Comparison of ENCODE assay signal across 13 cellular contexts in the genomic region with DNA sequence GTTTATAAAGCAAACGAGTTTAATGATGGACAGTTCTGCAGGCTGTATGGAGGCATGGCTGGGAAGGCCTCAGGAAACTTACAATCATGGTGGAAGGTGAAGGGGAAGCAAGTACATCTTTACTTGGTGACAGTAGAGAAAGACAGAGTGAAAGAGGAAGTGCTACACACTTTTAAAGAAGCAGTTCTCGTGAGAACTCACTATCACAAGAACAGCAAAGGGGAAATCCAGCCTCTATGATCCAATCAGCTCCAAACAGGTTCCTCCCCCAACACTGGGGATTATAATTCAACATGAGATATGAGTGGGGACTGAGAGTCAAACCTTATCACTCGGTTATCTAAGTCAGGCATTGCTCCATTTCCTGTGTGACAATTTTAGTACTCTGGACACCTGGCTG.
A peak's percentile ranks its signal among the peaks of the same experiment; 100 is the strongest.
DNase-seq lines count a peak whose midpoint lies in the region; ATAC-seq and TF ChIP-seq lines count a peak whose summit lies in the region.
"Had no signal": no experiment of that assay in that cellular context is flagged by ENCODE, and none has a peak within 500 bp of the region (broad histone marks: within the 10 kb centered on the region; RNA-seq: fewer than 3 reads in every experiment).

No MANE protein-coding gene starts in this region.

- DNase-seq in GF-D8 (lab: John Stamatoyannopoulos, UW) (peak; percentile 13), NB4 (ENCODE audit: low read depth) (peak; percentile 35), mucosa of descending colon (no peak), NCI-H2029 treated with DMSO at 0.1 percent for 48 hours (lab: John Stamatoyannopoulos, UW) (no peak)
- no peak for DNase-seq in stimulated activated CD4-positive, alpha-beta T cell treated with anti-CD3 and anti-CD28 coated beads, Interleukin-4, amount 100 ng/mL, for 24 hours
- DNase-seq: foreskin fibroblast, NCI-H2171, posterior cingulate gyrus, upper lobe of right lung had no signal

- no peaks in the 10 kb centered on the region for H3K36me3 ChIP-seq in mucosa of descending colon (ENCODE audit: low read depth)
- H3K36me3 ChIP-seq: upper lobe of right lung had no signal

- intact Hi-C loops in mucosa of descending colon (cut with DNase I, micrococcal nuclease): no loop called here

- H3K9me3 ChIP-seq in mucosa of descending colon: no peaks in the 10 kb centered on the region
- H3K9me3 ChIP-seq: upper lobe of right lung had no signal

- H3K4me3 ChIP-seq in NB4 (ENCODE audit: low read depth, low read length) (no peak overlapping the region), mucosa of descending colon (no peak overlapping the region)
- H3K4me3 ChIP-seq: upper lobe of right lung had no signal

- ATAC-seq in GM19463 (IDR thresholded peaks at IDR 0.05; ENCODE audit: unreplicated experiment) (peak; percentile 56), HG03135 (IDR thresholded peaks at IDR 0.05; ENCODE audit: unreplicated experiment) (peak; percentile 75), mucosa of descending colon (no peak), HG03457 (IDR thresholded peaks at IDR 0.05; ENCODE audit: unreplicated experiment) (no peak)
- ATAC-seq: Panc1, upper lobe of right lung had no signal

- H3K4me1 ChIP-seq in mucosa of descending colon (ENCODE audit: low read depth): no peaks in the 10 kb centered on the region
- H3K4me1 ChIP-seq: upper lobe of right lung had no signal

- TF ChIP-seq POLR2A in NB4 (IDR thresholded peaks at IDR 0.05; ENCODE audit: extremely low read depth, insufficient read length): no peak

- TF ChIP-seq CTCF in NB4 (IDR thresholded peaks at IDR 0.05; ENCODE audit: low read depth, low read length): no peak
- no peak for TF ChIP-seq CTCF in mucosa of descending colon (IDR thresholded peaks at IDR 0.05)

Comparison
In these comparisons a context has a peak if more than half of its experiments do, and no peak if none do; other contexts are left out.
1. DNase-seq: peak in GF-D8 (single experiment) and NB4 (single experiment); none in mucosa of descending colon (0 of 3), stimulated activated CD4-positive, alpha-beta T cell treated with anti-CD3 and anti-CD28 coated beads, Interleukin-4, amount 100 ng/mL, for 24 hours (single experiment) and NCI-H2029 treated with DMSO at 0.1 percent for 48 hours (single experiment).
2. ATAC-seq: peak in GM19463 (single experiment) and HG03135 (single experiment); none in mucosa of descending colon (single experiment) and HG03457 (single experiment).